ENCODE assay signal across 1 cellular context in genomic region chr19:35380450-35381124, GRCh38.
TF ChIP-seq lines count a peak whose summit lies in the region.

No MANE protein-coding gene starts in this region.

TF ChIP-seq in K562, 482 proteins besides CTCF, POLR2A, EP300 and RAD21 (continues in another document):
- TF ChIP-seq CXXC5 (CRISPR knock-in tag; IDR thresholded peaks at IDR 0.05): peak; percentile 81
- no peak for TF ChIP-seq JUN (IDR thresholded peaks at IDR 0.05; ENCODE audit: borderline replicate concordance, low read depth, low read length)
- no peak for TF ChIP-seq JUN (CRISPR knock-in tag; IDR thresholded peaks at IDR 0.05; ENCODE audit: borderline replicate concordance)
- no peak for TF ChIP-seq TAF7 (tag; IDR thresholded peaks at IDR 0.05)
- no peak for TF ChIP-seq ZNF311 (CRISPR knock-in tag; IDR thresholded peaks at IDR 0.05)
- no peak for TF ChIP-seq ELF1 (tag; IDR thresholded peaks at IDR 0.05)
- TF ChIP-seq E4F1 (CRISPR knock-in tag; IDR thresholded peaks at IDR 0.05; ENCODE audit: borderline replicate concordance): no peak
- no peak for TF ChIP-seq TCFL5 (CRISPR knock-in tag; conservative IDR thresholded peaks at IDR 0.05)
- TF ChIP-seq PML (IDR thresholded peaks at IDR 0.05; ENCODE audit: low read length): peak; percentile 87
- TF ChIP-seq ELF4 (CRISPR knock-in tag; IDR thresholded peaks at IDR 0.05): peak; percentile 28; the same call in 1 of the 2 replicates
- TF ChIP-seq RBM15 (IDR thresholded peaks at IDR 0.05; ENCODE audit: insufficient read depth, low read length): no peak
- no peak for TF ChIP-seq SETDB1 (IDR thresholded peaks at IDR 0.05; ENCODE audit: low read length)
- peak; percentile 85 for TF ChIP-seq HMGN3 (IDR thresholded peaks at IDR 0.05; ENCODE audit: borderline replicate concordance, extremely low read depth, insufficient read length, low read depth, low read length)
- TF ChIP-seq SFPQ (IDR thresholded peaks at IDR 0.05; ENCODE audit: low read depth, low read length): no peak
- TF ChIP-seq NFE2L1 (tag; IDR thresholded peaks at IDR 0.05; ENCODE audit: borderline replicate concordance, low read depth): no peak
- TF ChIP-seq ZNF785 (CRISPR knock-in tag; IDR thresholded peaks at IDR 0.05): no peak
- no peak for TF ChIP-seq PHF20 (IDR thresholded peaks at IDR 0.05; ENCODE audit: partially characterized antibody)
- TF ChIP-seq POLR2B (IDR thresholded peaks at IDR 0.05; ENCODE audit: low read depth, partially characterized antibody): no peak
- peak; percentile 98 for TF ChIP-seq L3MBTL2 (IDR thresholded peaks at IDR 0.05)
- TF ChIP-seq ZNF212 (CRISPR knock-in tag; IDR thresholded peaks at IDR 0.05): no peak
- no peak for TF ChIP-seq GATAD2B (IDR thresholded peaks at IDR 0.05; ENCODE audit: borderline replicate concordance)
- peak; percentile 93; the same call in 1 of the 2 replicates for TF ChIP-seq NBN (IDR thresholded peaks at IDR 0.05; ENCODE audit: low read depth)
- no peak for TF ChIP-seq CLOCK (CRISPR knock-in tag; IDR thresholded peaks at IDR 0.05; ENCODE audit: borderline replicate concordance)
- peak; percentile 83 for TF ChIP-seq ZNF589 (CRISPR knock-in tag; IDR thresholded peaks at IDR 0.05; ENCODE audit: low read depth)
- TF ChIP-seq DIDO1 (tag; IDR thresholded peaks at IDR 0.05; ENCODE audit: low read depth): no peak
- TF ChIP-seq ZNF75A (CRISPR knock-in tag; IDR thresholded peaks at IDR 0.05): no peak
- no peak for TF ChIP-seq ZBTB40 (IDR thresholded peaks at IDR 0.05)
- no peak for TF ChIP-seq ZBTB40 (CRISPR knock-in tag; IDR thresholded peaks at IDR 0.05)
- TF ChIP-seq SUPT5H (IDR thresholded peaks at IDR 0.05): no peak
- peak; percentile 85 for TF ChIP-seq SMAD4 (CRISPR knock-in tag; conservative IDR thresholded peaks at IDR 0.05)
- no peak for TF ChIP-seq SMARCA5 (IDR thresholded peaks at IDR 0.05)
- TF ChIP-seq KLF16 (IDR thresholded peaks at IDR 0.05): peak; percentile 93
- TF ChIP-seq POLR3G (IDR thresholded peaks at IDR 0.05; ENCODE audit: extremely low read depth, insufficient read length, insufficient replicate concordance): no peak
- TF ChIP-seq FOS (IDR thresholded peaks at IDR 0.05; ENCODE audit: extremely low read depth, insufficient read length): no peak
- peak; percentile 81 for TF ChIP-seq PKNOX1 (IDR thresholded peaks at IDR 0.05)
- TF ChIP-seq ZNF23 (CRISPR knock-in tag; IDR thresholded peaks at IDR 0.05): no peak
- no peak for TF ChIP-seq XRCC4 (IDR thresholded peaks at IDR 0.05; ENCODE audit: extremely low read depth, insufficient read depth, insufficient read length)
- TF ChIP-seq ATF1 (CRISPR knock-in tag; IDR thresholded peaks at IDR 0.05): no peak
- TF ChIP-seq ATF1 (tag; IDR thresholded peaks at IDR 0.05): peak; percentile 81
- TF ChIP-seq HDAC2 (IDR thresholded peaks at IDR 0.05): peak; percentile 94
- TF ChIP-seq MYNN (IDR thresholded peaks at IDR 0.05): peak; percentile 100
- peak; percentile 98 for TF ChIP-seq MYNN (CRISPR knock-in tag; IDR thresholded peaks at IDR 0.05)
- no peak for TF ChIP-seq KLF10 (CRISPR knock-in tag; IDR thresholded peaks at IDR 0.05)
- no peak for TF ChIP-seq AFF4 (CRISPR knock-in tag; IDR thresholded peaks at IDR 0.05)
